ENCODE assay signal across 8 cellular contexts in genomic region chr20:34709044-34709835, GRCh38. TPM values are rescaled to one million over a fixed set of nuclear protein-coding genes. Genes with fewer than 3 reads are reported as not detected.
DNase-seq lines count a peak whose midpoint lies in the region; ATAC-seq and TF ChIP-seq lines count a peak whose summit lies in the region.

No MANE protein-coding gene starts in this region.

- peak; percentile 91 for DNase-seq in DMS 273 (lab: John Stamatoyannopoulos, UW; ENCODE audit: unreplicated experiment)
- peak; percentile 75 to 80 for DNase-seq in SHP77 (lab: John Stamatoyannopoulos, UW)
- DNase-seq in activated gamma-delta T cell treated with anti-CD3 and anti-CD28 coated beads, Interleukin-2, amount 50 U/mL, for 16 hours (ENCODE audit: low read depth): peak; percentile 71
- DNase-seq in foreskin keratinocyte: peak in 1 of 2 donors; percentile 67
- peak in 53 of 56 donors; percentile 40 to 94 (median 80) for DNase-seq in nucleus accumbens (lab: John Stamatoyannopoulos, UW)
- peak; percentile 40 for DNase-seq in superior temporal gyrus (ENCODE audit: extremely low spot score)

- under 1% methylated on average over 61 of the region's 64 CpGs for WGBS in HUES64

- no peak for TF ChIP-seq CTCF in foreskin keratinocyte (conservative IDR thresholded peaks at IDR 0.05)

- ATAC-seq in GM21390 (IDR thresholded peaks at IDR 0.05; ENCODE audit: unreplicated experiment) (peak; percentile 45), foreskin keratinocyte (peak; percentile 38)

- H3K4me3 ChIP-seq in HUES64 (ENCODE audit: low read length): peak overlapping the region; percentile 83

- H3K27ac ChIP-seq in HUES64 (ENCODE audit: low read depth, low read length) (peak overlapping the region; percentile 64; the same call in 1 of the 2 replicates), foreskin keratinocyte (no peak overlapping the region)

- peak overlapping the region; percentile 74 for H3K9ac ChIP-seq in HUES64 (ENCODE audit: low read depth, low read length)

- no peaks in the 10 kb centered on the region for H3K9me3 ChIP-seq in HUES64 (ENCODE audit: insufficient read depth, low read depth, low read length)

- H3K36me3 ChIP-seq in HUES64 (ENCODE audit: insufficient read depth, low read length): no peaks in the 10 kb centered on the region

- H3K27me3 ChIP-seq in HUES64 (ENCODE audit: insufficient read depth, low read length): peaks cover 30% of the 10 kb centered on the region
- H3K27me3 ChIP-seq in foreskin keratinocyte: peaks cover 6% of the 10 kb centered on the region

- H3K4me1 ChIP-seq in HUES64 (ENCODE audit: insufficient read depth, low read length): no peaks in the 10 kb centered on the region
- peaks cover 11% of the 10 kb centered on the region for H3K4me1 ChIP-seq in foreskin keratinocyte

RNA-seq across cellular contexts. Expression of gene TP53INP2, which starts 5.1 kb away (rescaled TPM):
- 4.1 TPM for polyA plus RNA-seq in HUES64 (2013, experiment 1 of 2)
- 4.4 TPM for polyA plus RNA-seq in HUES64 (2013, experiment 2 of 2)
- 0.92 and 1.5 TPM in 2 replicates for total RNA-seq in foreskin keratinocyte
- polyA plus RNA-seq in foreskin keratinocyte: 1.0 and 1.3 TPM in 2 replicates

RNA-seq across cellular contexts. Expression of gene PIGU, which starts 32.3 kb away (rescaled TPM):
- 30.6 TPM for polyA plus RNA-seq in HUES64 (2013, experiment 1 of 2)
- 36.8 TPM for polyA plus RNA-seq in HUES64 (2013, experiment 2 of 2)
- total RNA-seq in foreskin keratinocyte: 24.3 and 25.9 TPM in 2 replicates
- polyA plus RNA-seq in foreskin keratinocyte: 28.1 and 30.7 TPM in 2 replicates
